ENCODE assay signal across 39 cellular contexts in genomic region chr19:15031675-15032074, GRCh38. TPM values are rescaled to one million over a fixed set of nuclear protein-coding genes. Genes with fewer than 3 reads are reported as not detected.
"Had no signal": no experiment of that assay in that cellular context is flagged by ENCODE, and none has a peak within 500 bp of the region (broad histone marks: within the 10 kb centered on the region; RNA-seq: fewer than 3 reads in every experiment).

No MANE protein-coding gene starts in this region.

- H3K9me3 ChIP-seq: MG63 had no signal

- H3K36me3 ChIP-seq: MG63 had no signal

- H3K4me3 ChIP-seq: MG63 had no signal

- DNase-seq: Karpas-422, Kasumi-1, MG63, MM.1S, MV-4-11, NCI-H1048, NCI-H1092, NCI-H1092 treated with DMSO at 0.1 percent for 48 hours, NCI-H1105, NCI-H1105 treated with DMSO at 0.1 percent for 48 hours, NCI-H1417, NCI-H1417 treated with DMSO at 0.1 percent for 48 hours, NCI-H1436, NCI-H1436 treated with DMSO at 0.1 percent for 48 hours, NCI-H146, NCI-H1694, NCI-H1694 treated with DMSO at 0.1 percent for 48 hours, NCI-H187, NCI-H187 treated with DMSO at 0.1 percent for 48 hours, NCI-H1930, NCI-H2029, NCI-H2029 treated with DMSO at 0.1 percent for 48 hours, NCI-H2081, NCI-H2081 treated with DMSO at 0.1 percent for 48 hours, NCI-H2107, NCI-H2171, NCI-H2171 treated with DMSO at 0.1 percent for 48 hours, NCI-H2227 treated with DMSO at 0.1 percent for 48 hours, NCI-H226, NCI-H345, NCI-H446, NCI-H446 treated with DMSO at 0.1 percent for 48 hours, NCI-H510A, NCI-H510A treated with DMSO at 0.1 percent for 48 hours, NCI-H524 had no signal

RNA-seq across cellular contexts. Expression of gene CASP14, which starts 17.6 kb away (rescaled TPM):
- total RNA-seq: LHCN-M2, M059J, MCF 10A, NCI-H460 had no signal

RNA-seq across cellular contexts. Expression of gene OR1I1, which starts 50.3 kb away (rescaled TPM):
- total RNA-seq: LHCN-M2, M059J, MCF 10A, NCI-H460 had no signal

RNA-seq across cellular contexts. Expression of gene SLC1A6, which starts 52.0 kb away (rescaled TPM):
- total RNA-seq: LHCN-M2, M059J, MCF 10A, NCI-H460 had no signal
